Comparison of ENCODE assay signal across 13 cellular contexts in genomic region chr21:43173438-43173837, GRCh38. TPM values are rescaled to one million over a fixed set of nuclear protein-coding genes. Genes with fewer than 3 reads are reported as not detected.
DNase-seq lines count a peak whose midpoint lies in the region; ATAC-seq, FAIRE-seq and TF ChIP-seq lines count a peak whose summit lies in the region.
"Not testable (repeated sequence)": the region's sequence is repeated elsewhere in the genome, so short reads cannot be mapped to it uniquely, and the experiment has no call there.
"Had no signal": no experiment of that assay in that cellular context is flagged by ENCODE, and none has a peak within 500 bp of the region (broad histone marks: within the 10 kb centered on the region; RNA-seq: fewer than 3 reads in every experiment).

No MANE protein-coding gene starts in this region.

- in situ Hi-C loops in K562 (cut with MboI): loop anchor here (25.0 kb wide), 1 partner anchor 464 kb away; no protein-coding TSS in a partner anchor

- TF ChIP-seq CTCF in activated CD8-positive, alpha-beta T cell treated with anti-CD3 and anti-CD28 coated beads for 36 hours (IDR thresholded peaks at IDR 0.05); K562 (IDR thresholded peaks at IDR 0.05 in 2 of 3, conservative IDR thresholded peaks at IDR 0.05 in 1 of 3; ENCODE audit: insufficient read depth in 2 of 3, low read depth in 1 of 3, low read length in 3 of 3): not testable (repeated sequence)

- POLR2A ChIA-PET in activated CD8-positive, alpha-beta T cell treated with anti-CD3 and anti-CD28 coated beads for 36 hours (lab: Charles Lee); K562 (lab: Yijun Ruan, JAX): not testable (repeated sequence)

- not testable (repeated sequence) for H3K27ac ChIP-seq in K562 (ENCODE audit: extremely low read depth, low read depth, low read length)

- CTCF ChIA-PET in activated CD8-positive, alpha-beta T cell treated with anti-CD3 and anti-CD28 coated beads for 36 hours (lab: Charles Lee); K562 (lab: Yijun Ruan, JAX; ENCODE audit: low intra/inter-chr PET ratio): not testable (repeated sequence)

- H3K36me3 Mint-ChIP-seq in activated CD8-positive, alpha-beta T cell treated with anti-CD3 and anti-CD28 coated beads for 36 hours (ENCODE audit: low read depth): not testable (repeated sequence)

- intact Hi-C loops in activated CD8-positive, alpha-beta T cell treated with anti-CD3 and anti-CD28 coated beads for 36 hours (cut with micrococcal nuclease); K562 (cut with micrococcal nuclease): not testable (repeated sequence)

- not testable (repeated sequence) for H3K9me3 Mint-ChIP-seq in activated CD8-positive, alpha-beta T cell treated with anti-CD3 and anti-CD28 coated beads for 36 hours

- not testable (repeated sequence) for H2AFZ ChIP-seq in K562 (ENCODE audit: low read depth, low read length)

- DNase-seq in GM12892 (ENCODE audit: insufficient read length); Jurkat, Clone E6-1 (ENCODE audit: low read depth, low spot score); K562 (ENCODE audit: extremely low read depth in 1 of 4, low spot score in 3 of 4); urothelium cell line (ENCODE audit: low spot score): not testable (repeated sequence)
- DNase-seq in T1000 (lab: John Stamatoyannopoulos, UW): peak; percentile 11
- peak; percentile 42 for DNase-seq in activated CD8-positive, alpha-beta T cell treated with anti-CD3 and anti-CD28 coated beads for 36 hours
- DNase-seq in left kidney (ENCODE audit: low read depth, low spot score): peak; percentile 21

- H3K27me3 ChIP-seq in K562 (ENCODE audit: control insufficient read depth in 2 of 2, insufficient read depth in 2 of 2, low read length in 2 of 2): not testable (repeated sequence)

- ATAC-seq in activated CD8-positive, alpha-beta T cell treated with anti-CD3 and anti-CD28 coated beads for 36 hours: not testable (repeated sequence)
- peak; percentile 57 for ATAC-seq in K562

- 4% methylated on average over 4 of the region's 18 CpGs for WGBS in K562 (ENCODE audit: insufficient coverage, low coverage, missing lambda C conversion rate)

- FAIRE-seq in GM12892 (lab: Jason Lieb, UNC) (peak; percentile 98), K562 (lab: Jason Lieb, UNC) (peak; percentile 80), urothelium cell line (lab: Jason Lieb, UNC) (peak; percentile 100)

- not testable (repeated sequence) for H3K36me3 ChIP-seq in K562 (ENCODE audit: control insufficient read depth, insufficient read depth, low read length)

- not testable (repeated sequence) for H3K4me3 Mint-ChIP-seq in activated CD8-positive, alpha-beta T cell treated with anti-CD3 and anti-CD28 coated beads for 36 hours

- not testable (repeated sequence) for BruUV-seq in K562 (replicated peaks; lab: Mats Ljungman, UMichigan)

- not testable (repeated sequence) for H3K4me1 ChIP-seq in K562 (replicated peaks in 1 of 2; ENCODE audit: control insufficient read depth in 2 of 2, insufficient read depth in 2 of 2, low read length in 2 of 2)

- not testable (repeated sequence) for H4K20me1 ChIP-seq in K562 (replicated peaks; ENCODE audit: control insufficient read depth, insufficient read depth, low read length)

- not testable (repeated sequence) for H3K27me3 Mint-ChIP-seq in activated CD8-positive, alpha-beta T cell treated with anti-CD3 and anti-CD28 coated beads for 36 hours

- TF ChIP-seq EP300 in K562 (IDR thresholded peaks at IDR 0.05; ENCODE audit: low read length): not testable (repeated sequence)

- not testable (repeated sequence) for H3K4me2 ChIP-seq in K562 (ENCODE audit: insufficient read depth, low read length)

- not testable (repeated sequence) for H3K9ac ChIP-seq in K562 (ENCODE audit: insufficient read depth in 1 of 2, low read depth in 2 of 2, low read length in 2 of 2)

- H3K27ac Mint-ChIP-seq in activated CD8-positive, alpha-beta T cell treated with anti-CD3 and anti-CD28 coated beads for 36 hours: not testable (repeated sequence)

- H3K79me2 ChIP-seq in K562 (ENCODE audit: control insufficient read depth, insufficient read depth, low read length): not testable (repeated sequence)

- not testable (repeated sequence) for H3K4me1 Mint-ChIP-seq in activated CD8-positive, alpha-beta T cell treated with anti-CD3 and anti-CD28 coated beads for 36 hours (ENCODE audit: low read depth)

- peak overlapping the region; percentile 16; the same call in 1 of the 2 replicates for H3K4me3 ChIP-seq in Jurkat, Clone E6-1 (ENCODE audit: low read length)
- H3K4me3 ChIP-seq in K562: not testable (repeated sequence)

- TF ChIP-seq RAD21 in K562 (CRISPR knock-in tag; conservative IDR thresholded peaks at IDR 0.05 in 1 of 2, IDR thresholded peaks at IDR 0.05 in 1 of 2): not testable (repeated sequence)

- not testable (repeated sequence) for TF ChIP-seq POLR2A in GM12892 (IDR thresholded peaks at IDR 0.05; ENCODE audit: low read depth, low read length); K562 (conservative IDR thresholded peaks at IDR 0.05)

- not testable (repeated sequence) for H3K9me1 ChIP-seq in K562 (ENCODE audit: control insufficient read depth, insufficient read depth, low read length)

- not testable (repeated sequence) for H3K9me3 ChIP-seq in K562 (replicated peaks; ENCODE audit: control insufficient read depth, insufficient read depth, low read depth, low read length)

RNA-seq across cellular contexts. Expression of gene CRYAA, which starts 4.6 kb away (rescaled TPM):
- not detected for polyA plus RNA-seq in GM12892 (2012; ENCODE audit: missing spikeins)
- not detected for polyA plus RNA-seq in Jurkat, Clone E6-1 (2012; ENCODE audit: insufficient read depth, insufficient read length)
- not detected for total RNA-seq in activated CD8-positive, alpha-beta T cell treated with anti-CD3 and anti-CD28 coated beads for 36 hours
- total RNA-seq in K562 (2011; cell fraction: chromatin; rRNA removed; ENCODE audit: low replicate concordance): not detected in 2 replicates
- not detected in 2 replicates for total RNA-seq in K562 (2011; cell fraction: nucleolus; rRNA removed)
- total RNA-seq in K562 (2011; cell fraction: nucleoplasm; rRNA removed): not detected in 2 replicates
- total RNA-seq in K562 (2014; rRNA removed) (not detected in 2 replicates), K562 (2014; rRNA removed; fragmentation: Illumina TruSeq; extraction: Trizol) (not detected in 2 replicates), K562 (2015; rRNA removed; fragmentation: Illumina TruSeq; extraction: Trizol) (not detected in 2 replicates), K562 (2021) (not detected in 2 replicates)
- polyA plus RNA-seq in K562 (2011; rRNA removed) (not detected in 2 replicates), K562 (2014; fragmentation: Illumina TruSeq; extraction: Trizol) (not detected in 2 replicates), K562 (2014; fragmentation: Nextera tagmentation; extraction: Ambion mirVana) (not detected), K562 (2014; rRNA removed) (not detected in 2 replicates)
- polyA plus RNA-seq in K562 (2011; cell fraction: cytosol; rRNA removed): not detected in 2 replicates
- not detected in 2 replicates for polyA plus RNA-seq in K562 (2011; cell fraction: nucleus; rRNA removed)
- polyA plus RNA-seq in K562 (2012): not detected in 2 replicates
- not detected in 2 replicates for polyA minus RNA-seq in K562 (2011; rRNA and poly(A)+ RNA removed)
- not detected in 2 replicates for polyA minus RNA-seq in K562 (2011; cell fraction: cytosol; rRNA and poly(A)+ RNA removed)
- not detected in 2 replicates for polyA minus RNA-seq in K562 (2011; cell fraction: nucleus; rRNA and poly(A)+ RNA removed)
- total RNA-seq: Caco-2; CD8-positive, alpha-beta T cell; H9; HT1080; NCI-H460 had no signal
- polyA plus RNA-seq: A549 had no signal
